ENCODE assay signal across 39 cellular contexts in the genomic region with DNA sequence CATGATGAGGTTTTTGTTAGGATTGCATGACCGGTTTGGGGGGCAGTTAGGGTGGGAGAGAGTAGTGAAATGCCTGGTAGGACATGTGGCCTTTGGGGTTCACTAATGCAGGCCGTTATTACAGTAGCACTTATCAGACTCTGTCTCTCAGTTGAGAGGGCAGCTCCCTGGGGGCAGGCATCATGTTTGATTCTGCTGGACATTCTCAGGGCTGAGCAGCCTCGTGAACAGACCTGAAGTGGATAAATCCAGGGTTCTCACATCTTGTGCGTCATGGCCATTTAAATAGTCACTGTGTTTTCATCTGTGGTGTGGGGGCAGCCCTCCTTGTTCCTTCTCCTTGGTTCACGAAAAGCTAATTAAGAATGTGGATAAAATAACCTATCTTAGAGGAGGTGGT. TPM values are rescaled to one million over a fixed set of nuclear protein-coding genes. Genes with fewer than 3 reads are reported as not detected.
"Had no signal": no experiment of that assay in that cellular context is flagged by ENCODE, and none has a peak within 500 bp of the region (broad histone marks: within the 10 kb centered on the region; RNA-seq: fewer than 3 reads in every experiment).

No MANE protein-coding gene starts in this region.

- H3K36me3 ChIP-seq: adrenal gland, ascending aorta, brain microvascular endothelial cell, breast epithelium, cardiac muscle cell had no signal

- H3K36me3 Mint-ChIP-seq: activated naive CD4-positive, alpha-beta T cell treated with anti-CD3 and anti-CD28 coated beads, Interleukin-2, amount 10 ng/mL, durations not matched to agents 7 days and 5 days; activated naive CD4-positive, alpha-beta T cell treated with anti-CD3 and anti-CD28 coated beads, Interleukin-2, amount 50 U/mL, for 24 hours; activated naive CD4-positive, alpha-beta T cell treated with anti-CD3 and anti-CD28 coated beads, Interleukin-2, amount 50 U/mL, for 72 hours; activated naive CD8-positive, alpha-beta T cell; activated naive CD8-positive, alpha-beta T cell treated with anti-CD3 and anti-CD28 coated beads for 36 hours; activated naive CD8-positive, alpha-beta T cell treated with anti-CD3 and anti-CD28 coated beads, Interleukin-2, amount 10 ng/mL, durations not matched to agents 7 days and 5 days; brain had no signal

- H3K27ac Mint-ChIP-seq: activated naive CD4-positive, alpha-beta T cell treated with anti-CD3 and anti-CD28 coated beads for 36 hours; activated naive CD4-positive, alpha-beta T cell treated with anti-CD3 and anti-CD28 coated beads, Interleukin-2, amount 10 ng/mL, durations not matched to agents 7 days and 5 days; activated naive CD4-positive, alpha-beta T cell treated with anti-CD3 and anti-CD28 coated beads, Interleukin-2, amount 50 U/mL, for 24 hours; activated naive CD4-positive, alpha-beta T cell treated with anti-CD3 and anti-CD28 coated beads, Interleukin-2, amount 50 U/mL, for 72 hours; activated naive CD8-positive, alpha-beta T cell; activated naive CD8-positive, alpha-beta T cell treated with anti-CD3 and anti-CD28 coated beads for 36 hours; activated naive CD8-positive, alpha-beta T cell treated with anti-CD3 and anti-CD28 coated beads, Interleukin-2, amount 10 ng/mL, durations not matched to agents 7 days and 5 days; activated naive CD8-positive, alpha-beta T cell treated with anti-CD3 and anti-CD28 coated beads, Interleukin-2, amount 50 U/mL, for 24 hours; activated T-cell treated with anti-CD3 and anti-CD28 coated beads, Interleukin-2, amount 50 U/mL, for 24 hours; activated T-cell treated with anti-CD3 and anti-CD28 coated beads, Interleukin-2, amount 50 U/mL, for 72 hours; activated T-helper 1 cell treated with anti-CD3 and anti-CD28 coated beads, Interleukin-12 subunit alpha, Interleukin-12 subunit beta, Interleukin-2, Interleukin-4 antibody, amounts not matched to agents 30 ng/mL and 10 ng/mL and 1 ng/mL, durations not matched to agents 14 hours and 24 hours and 36 hours; activated T-helper 17 cell treated with anti-CD3 and anti-CD28 coated beads, Interleukin-2, amount 50 U/mL, for 72 hours; activated T-helper 2 cell treated with anti-CD3 and anti-CD28 coated beads, Interferon-gamma antibody, Interleukin-2, Interleukin-4, amounts not matched to agents 10 μg/mL and 5 μg/mL and 100 μg/mL, durations not matched to agents 14 hours and 24 hours and 36 hours; brain had no signal

- H3K27me3 Mint-ChIP-seq: activated naive CD4-positive, alpha-beta T cell treated with anti-CD3 and anti-CD28 coated beads, Interleukin-2, amount 10 ng/mL, durations not matched to agents 7 days and 5 days; activated naive CD4-positive, alpha-beta T cell treated with anti-CD3 and anti-CD28 coated beads, Interleukin-2, amount 50 U/mL, for 24 hours; activated naive CD8-positive, alpha-beta T cell treated with anti-CD3 and anti-CD28 coated beads, Interleukin-2, amount 10 ng/mL, durations not matched to agents 7 days and 5 days; activated T-cell treated with anti-CD3 and anti-CD28 coated beads, Interleukin-2, amount 50 U/mL, for 24 hours; brain; central memory CD8-positive, alpha-beta T cell had no signal

- H3K4me1 ChIP-seq: ascending aorta, breast epithelium had no signal

- H3K4me3 ChIP-seq: adrenal gland, ascending aorta, body of pancreas, breast epithelium, cardiac muscle cell had no signal

- H3K9me3 Mint-ChIP-seq: activated naive CD4-positive, alpha-beta T cell treated with anti-CD3 and anti-CD28 coated beads for 36 hours; activated naive CD4-positive, alpha-beta T cell treated with anti-CD3 and anti-CD28 coated beads, Interleukin-2, amount 10 ng/mL, durations not matched to agents 7 days and 5 days; activated naive CD4-positive, alpha-beta T cell treated with anti-CD3 and anti-CD28 coated beads, Interleukin-2, amount 50 U/mL, for 24 hours; activated naive CD8-positive, alpha-beta T cell treated with anti-CD3 and anti-CD28 coated beads for 36 hours; activated naive CD8-positive, alpha-beta T cell treated with anti-CD3 and anti-CD28 coated beads, Interleukin-2, amount 10 ng/mL, durations not matched to agents 7 days and 5 days; activated naive CD8-positive, alpha-beta T cell treated with anti-CD3 and anti-CD28 coated beads, Interleukin-2, amount 50 U/mL, for 24 hours; activated T-cell treated with anti-CD3 and anti-CD28 coated beads, Interleukin-2, amount 50 U/mL, for 24 hours; activated T-cell treated with anti-CD3 and anti-CD28 coated beads, Interleukin-2, amount 50 U/mL, for 4 hours; activated T-helper 1 cell treated with anti-CD3 and anti-CD28 coated beads, Interleukin-12 subunit alpha, Interleukin-12 subunit beta, Interleukin-2, Interleukin-4 antibody, amounts not matched to agents 30 ng/mL and 10 ng/mL and 1 ng/mL, durations not matched to agents 14 hours and 24 hours and 36 hours; activated T-helper 2 cell treated with anti-CD3 and anti-CD28 coated beads, Interferon-gamma antibody, Interleukin-2, Interleukin-4, amounts not matched to agents 10 μg/mL and 5 μg/mL and 100 μg/mL, durations not matched to agents 14 hours and 24 hours and 36 hours; brain; central memory CD8-positive, alpha-beta T cell had no signal

- H3K4me1 Mint-ChIP-seq: activated naive CD4-positive, alpha-beta T cell treated with anti-CD3 and anti-CD28 coated beads, Interleukin-2, amount 10 ng/mL, durations not matched to agents 7 days and 5 days; activated naive CD4-positive, alpha-beta T cell treated with anti-CD3 and anti-CD28 coated beads, Interleukin-2, amount 50 U/mL, for 24 hours; activated naive CD8-positive, alpha-beta T cell treated with anti-CD3 and anti-CD28 coated beads for 36 hours; activated naive CD8-positive, alpha-beta T cell treated with anti-CD3 and anti-CD28 coated beads, Interleukin-2, amount 10 ng/mL, durations not matched to agents 7 days and 5 days; activated naive CD8-positive, alpha-beta T cell treated with anti-CD3 and anti-CD28 coated beads, Interleukin-2, amount 50 U/mL, for 24 hours; activated T-helper 17 cell treated with anti-CD3 and anti-CD28 coated beads, Interleukin-2, amount 50 U/mL, for 72 hours; central memory CD8-positive, alpha-beta T cell had no signal

- DNase-seq: activated effector memory CD4-positive, alpha-beta T cell treated with anti-CD3 and anti-CD28 coated beads, Interleukin-2, amount 50 U/mL, for 16 hours; activated effector memory CD4-positive, alpha-beta T cell treated with Interleukin-2 at 50 U/mL for 16 hours; activated gamma-delta T cell; activated gamma-delta T cell treated with Interleukin-2 at 50 U/mL for 16 hours; activated naive CD4-positive, alpha-beta T cell; activated naive CD4-positive, alpha-beta T cell treated with anti-CD3 and anti-CD28 coated beads for 36 hours; activated naive CD4-positive, alpha-beta T cell treated with anti-CD3 and anti-CD28 coated beads, Interleukin-2, amount 10 ng/mL, durations not matched to agents 7 days and 5 days; activated naive CD4-positive, alpha-beta T cell treated with anti-CD3 and anti-CD28 coated beads, Interleukin-2, amount 50 U/mL, for 16 hours; activated naive CD4-positive, alpha-beta T cell treated with Interleukin-2 at 50 U/mL for 16 hours; activated naive CD8-positive, alpha-beta T cell treated with anti-CD3 and anti-CD28 coated beads for 36 hours; activated naive CD8-positive, alpha-beta T cell treated with anti-CD3 and anti-CD28 coated beads, Interleukin-2, amount 10 ng/mL, durations not matched to agents 7 days and 5 days; activated naive CD8-positive, alpha-beta T cell treated with anti-CD3 and anti-CD28 coated beads, Interleukin-2, amount 50 U/mL, for 24 hours; activated T-cell treated with anti-CD3 and anti-CD28 coated beads, Interleukin-2, amount 50 U/mL, for 24 hours; activated T-cell treated with anti-CD3 and anti-CD28 coated beads, Interleukin-2, amount 50 U/mL, for 4 hours; activated T-cell treated with anti-CD3 and anti-CD28 coated beads, Interleukin-2, amount 50 U/mL, for 48 hours; activated T-cell treated with anti-CD3 and anti-CD28 coated beads, Interleukin-2, amount 50 U/mL, for 72 hours; adrenal gland; amniotic stem cell; amygdala; anterior cingulate cortex; aorta; body of pancreas; brain microvascular endothelial cell; caudate nucleus; central memory CD4-positive, alpha-beta T cell; cerebellar nuclear complex had no signal

- H3K4me3 Mint-ChIP-seq: activated naive CD4-positive, alpha-beta T cell treated with anti-CD3 and anti-CD28 coated beads for 36 hours; activated naive CD4-positive, alpha-beta T cell treated with anti-CD3 and anti-CD28 coated beads, Interleukin-2, amount 10 ng/mL, durations not matched to agents 7 days and 5 days; activated naive CD4-positive, alpha-beta T cell treated with anti-CD3 and anti-CD28 coated beads, Interleukin-2, amount 50 U/mL, for 24 hours; activated naive CD8-positive, alpha-beta T cell; activated naive CD8-positive, alpha-beta T cell treated with anti-CD3 and anti-CD28 coated beads for 36 hours; activated naive CD8-positive, alpha-beta T cell treated with anti-CD3 and anti-CD28 coated beads, Interleukin-2, amount 10 ng/mL, durations not matched to agents 7 days and 5 days; activated naive CD8-positive, alpha-beta T cell treated with anti-CD3 and anti-CD28 coated beads, Interleukin-2, amount 50 U/mL, for 24 hours; activated T-cell treated with anti-CD3 and anti-CD28 coated beads, Interleukin-2, amount 50 U/mL, for 24 hours; activated T-cell treated with anti-CD3 and anti-CD28 coated beads, Interleukin-2, amount 50 U/mL, for 4 hours; activated T-cell treated with anti-CD3 and anti-CD28 coated beads, Interleukin-2, amount 50 U/mL, for 72 hours; activated T-helper 1 cell treated with anti-CD3 and anti-CD28 coated beads, Interleukin-12 subunit alpha, Interleukin-12 subunit beta, Interleukin-2, Interleukin-4 antibody, amounts not matched to agents 30 ng/mL and 10 ng/mL and 1 ng/mL, durations not matched to agents 14 hours and 24 hours and 36 hours; activated T-helper 17 cell treated with anti-CD3 and anti-CD28 coated beads, Interleukin-2, amount 50 U/mL, for 72 hours; brain; central memory CD8-positive, alpha-beta T cell had no signal

- ATAC-seq: activated naive CD4-positive, alpha-beta T cell treated with anti-CD3 and anti-CD28 coated beads, Interleukin-2, amount 50 U/mL, for 72 hours; activated naive CD8-positive, alpha-beta T cell treated with anti-CD3 and anti-CD28 coated beads, Interleukin-2, amount 50 U/mL, for 24 hours; activated T-cell treated with anti-CD3 and anti-CD28 coated beads, Interleukin-2, amount 50 U/mL, for 4 hours; activated T-cell treated with anti-CD3 and anti-CD28 coated beads, Interleukin-2, amount 50 U/mL, for 72 hours; activated T-helper 17 cell treated with anti-CD3 and anti-CD28 coated beads, Interleukin-2, amount 50 U/mL, for 72 hours; body of pancreas had no signal

- H3K27me3 ChIP-seq: adrenal gland, ascending aorta, body of pancreas, brain microvascular endothelial cell, breast epithelium, cardiac muscle cell had no signal

- H3K9me3 ChIP-seq: adrenal gland, ascending aorta, body of pancreas, breast epithelium had no signal

- H3K27ac ChIP-seq: ascending aorta, body of pancreas, brain microvascular endothelial cell, breast epithelium, cardiac muscle cell had no signal

RNA-seq across cellular contexts. Expression of gene KCNN2, which starts 18.9 kb away (rescaled TPM):
- total RNA-seq: activated naive CD4-positive, alpha-beta T cell treated with anti-CD3 and anti-CD28 coated beads for 36 hours; activated naive CD4-positive, alpha-beta T cell treated with anti-CD3 and anti-CD28 coated beads, Interleukin-2, amount 50 U/mL, for 72 hours; activated naive CD8-positive, alpha-beta T cell treated with anti-CD3 and anti-CD28 coated beads for 36 hours; activated naive CD8-positive, alpha-beta T cell treated with anti-CD3 and anti-CD28 coated beads, Interleukin-2, amount 10 ng/mL, durations not matched to agents 7 days and 5 days; activated T-cell treated with anti-CD3 and anti-CD28 coated beads, Interleukin-2, amount 50 U/mL, for 72 hours; activated T-helper 1 cell treated with anti-CD3 and anti-CD28 coated beads, Interleukin-12 subunit alpha, Interleukin-12 subunit beta, Interleukin-2, Interleukin-4 antibody, amounts not matched to agents 30 ng/mL and 10 ng/mL and 1 ng/mL, durations not matched to agents 14 hours and 24 hours and 36 hours; activated T-helper 17 cell treated with anti-CD3 and anti-CD28 coated beads, Interleukin-2, amount 50 U/mL, for 72 hours; activated T-helper 2 cell treated with anti-CD3 and anti-CD28 coated beads, Interferon-gamma antibody, Interleukin-2, Interleukin-4, amounts not matched to agents 10 μg/mL and 5 μg/mL and 100 μg/mL, durations not matched to agents 14 hours and 24 hours and 36 hours; bronchial epithelial cell; chondrocyte had no signal
- polyA plus RNA-seq: aorta had no signal
